In the genomic region with DNA sequence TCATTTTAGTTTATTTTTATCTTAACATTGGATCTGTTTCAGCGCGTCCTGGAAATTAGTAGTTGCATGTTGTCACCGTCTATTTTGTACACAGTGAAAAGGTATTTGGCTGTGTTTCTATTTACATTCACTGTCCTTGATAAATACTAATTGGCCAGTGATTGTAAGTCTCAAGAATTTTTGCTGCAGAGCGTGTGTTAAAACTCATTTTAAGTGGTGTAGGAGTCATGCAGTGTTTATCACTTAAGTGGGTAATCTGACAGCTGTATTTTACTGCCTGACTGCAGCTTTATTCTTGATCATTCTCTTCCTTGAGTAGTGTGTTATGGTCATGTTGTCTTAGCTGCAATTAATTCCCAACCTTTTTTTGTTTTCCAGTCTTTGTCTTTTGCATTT, we compare ENCODE assay signal across 15 cellular contexts. TPM values are rescaled to one million over a fixed set of nuclear protein-coding genes. Genes with fewer than 3 reads are reported as not detected.
DNase-seq lines count a peak whose midpoint lies in the region; ATAC-seq and TF ChIP-seq lines count a peak whose summit lies in the region.
"Had no signal": no experiment of that assay in that cellular context is flagged by ENCODE, and none has a peak within 500 bp of the region (broad histone marks: within the 10 kb centered on the region; RNA-seq: fewer than 3 reads in every experiment).

No MANE protein-coding gene starts in this region.

- 12 to 28% (median 21%) methylated on average over 4 of the region's 4 CpGs for WGBS in spleen, 5 donors
- 39 to 49% methylated on average over 4 of the region's 4 CpGs for WGBS in esophagus squamous epithelium, 2 donors

- H3K27me3 ChIP-seq in spleen (replicated peaks in 1 of 7) (no peaks in the 10 kb centered on the region), esophagus squamous epithelium (no peaks in the 10 kb centered on the region)
- H3K27me3 ChIP-seq: stomach had no signal

- no peaks in the 10 kb centered on the region for H3K36me3 ChIP-seq in spleen
- H3K36me3 ChIP-seq in esophagus squamous epithelium, result no peaks in the 10 kb centered on the region
- H3K36me3 ChIP-seq: stomach had no signal

- peaks cover 0 to 28% (median 6%) of the 10 kb centered on the region in 6 donors for H3K4me1 ChIP-seq in spleen
- H3K4me1 ChIP-seq in esophagus squamous epithelium, result peaks cover 0 to 19% (median 2%) of the 10 kb centered on the region in 3 donors

- ATAC-seq in GM18868 (IDR thresholded peaks at IDR 0.05; ENCODE audit: unreplicated experiment) (peak; percentile 22), left ventricle myocardium superior (peak; percentile 55), HG03280 (IDR thresholded peaks at IDR 0.05; ENCODE audit: unreplicated experiment) (no peak)
- ATAC-seq: K562 had no signal

- H3K4me3 ChIP-seq in spleen (peak overlapping the region in 1 of 8 donors; percentile 39), esophagus squamous epithelium (no peak overlapping the region)
- H3K4me3 ChIP-seq: K562, stomach had no signal

- no peak for TF ChIP-seq CTCF in spleen (IDR thresholded peaks at IDR 0.05 in 8 of 11, conservative IDR thresholded peaks at IDR 0.05 in 3 of 11)
- no peak for TF ChIP-seq CTCF in esophagus squamous epithelium (IDR thresholded peaks at IDR 0.05)

- TF ChIP-seq POLR2A in spleen (IDR thresholded peaks at IDR 0.05) (no peak), esophagus squamous epithelium (IDR thresholded peaks at IDR 0.05) (no peak)

- intact Hi-C loops in left ventricle myocardium superior (cut with micrococcal nuclease) (no loop called here), spleen (cut with DNase I; ENCODE audit: low total_unique reads) (no loop called here), posterior vena cava (cut with DNase I) (loop anchor here in 1 of 2 donors (10.0 kb wide), 2 partner anchors 108 to 172 kb away; no protein-coding TSS in a partner anchor), esophagus squamous epithelium (cut with DNase I) (no loop called here)

- DNase-seq in NCI-H748 (lab: John Stamatoyannopoulos, UW; ENCODE audit: unreplicated experiment) (peak; percentile 57), left ventricle myocardium superior (no peak), spleen (no peak), posterior vena cava (ENCODE audit: low spot score) (no peak), esophagus squamous epithelium (lab: John Stamatoyannopoulos, UW) (no peak), DMS153 (lab: John Stamatoyannopoulos, UW) (no peak)
- DNase-seq: activated CD4-positive, alpha-beta T cell treated with anti-CD3 and anti-CD28 coated beads, Interleukin-2, amount 50 U/mL, for 1 hour; activated naive CD4-positive, alpha-beta T cell treated with Interleukin-2 at 50 U/mL for 16 hours; DMS 273 treated with DMSO at 0.1 percent for 48 hours; effector memory CD4-positive, alpha-beta T cell; NCI-H226; stomach had no signal

- H3K27ac ChIP-seq in spleen, result peak overlapping the region in 6 of 8 donors; percentile 49 to 73 (median 62)
- peak overlapping the region in 1 of 4 donors; percentile 41 for H3K27ac ChIP-seq in esophagus squamous epithelium

- no peaks in the 10 kb centered on the region for H3K9me3 ChIP-seq in spleen
- no peaks in the 10 kb centered on the region for H3K9me3 ChIP-seq in esophagus squamous epithelium
- H3K9me3 ChIP-seq: stomach had no signal

RNA-seq across cellular contexts. Expression of a gene that starts 9.8 kb away (rescaled TPM):
- total RNA-seq in left ventricle myocardium superior (106 TPM), spleen (10 to 100 TPM; 19.0 to 44.9 (median 29.9) TPM), posterior vena cava (100 to 1,000 TPM in 1 of 2 donors, 10 to 100 TPM in 1; 88.1 to 108 TPM), esophagus squamous epithelium (1 to 10 TPM in 3 of 4 donors, under 1 TPM in 1; 0.45 to 8.6 (median 5.1) TPM)
- 1 to 10 TPM; 2.0 to 2.7 (median 2.7) TPM for polyA plus RNA-seq in spleen
- total RNA-seq: K562 had no signal
- polyA plus RNA-seq: K562 had no signal
